Comparison of ENCODE assay signal across 9 cellular contexts in genomic region chr2:165067958-165068612, GRCh38.
DNase-seq lines count a peak whose midpoint lies in the region; ATAC-seq and TF ChIP-seq lines count a peak whose summit lies in the region.
"Had no signal": no experiment of that assay in that cellular context is flagged by ENCODE, and none has a peak within 500 bp of the region (broad histone marks: within the 10 kb centered on the region; RNA-seq: fewer than 3 reads in every experiment).

No MANE protein-coding gene starts in this region.

- no peaks in the 10 kb centered on the region for H3K9me3 ChIP-seq in smooth muscle cell (replicated peaks; ENCODE audit: low read depth)
- H3K9me3 ChIP-seq: BLaER1 had no signal

- no peaks in the 10 kb centered on the region for H4K20me1 ChIP-seq in smooth muscle cell (ENCODE audit: low read depth)
- H4K20me1 ChIP-seq: BLaER1 had no signal

- H3K9ac ChIP-seq in smooth muscle cell (ENCODE audit: low read depth) = peak overlapping the region; percentile 16
- H3K9ac ChIP-seq: BLaER1 had no signal

- peak; percentile 57 for DNase-seq in A172 (ENCODE audit: low spot score)
- peak; percentile 4 for DNase-seq in LoVo (ENCODE audit: low spot score)
- DNase-seq in left ventricle myocardium superior = peak; percentile 53
- peak; percentile 7 for DNase-seq in smooth muscle cell (lab: John Stamatoyannopoulos, UW; ENCODE audit: unreplicated experiment)
- no peak for DNase-seq in activated effector memory CD4-positive, alpha-beta T cell treated with anti-CD3 and anti-CD28 coated beads, Interleukin-2, amount 50 U/mL, for 16 hours

- ATAC-seq in SK-N-SH treated with all-trans-retinoic acid at 6 μM for 48 hours = peak; percentile 100
- peak; percentile 78 for ATAC-seq in left ventricle myocardium superior
- no peak for ATAC-seq in GM18867 (IDR thresholded peaks at IDR 0.05; ENCODE audit: unreplicated experiment)
- ATAC-seq in HG03469 (IDR thresholded peaks at IDR 0.05; ENCODE audit: unreplicated experiment) = no peak

- no peaks in the 10 kb centered on the region for H3F3A ChIP-seq in smooth muscle cell (ENCODE audit: low read depth)

- 8% methylated on average over 12 of the region's 12 CpGs for WGBS in smooth muscle cell (ENCODE audit: low lambda C conversion rate)

- H3K27ac ChIP-seq in smooth muscle cell (ENCODE audit: low read depth) = peak overlapping the region; percentile 30
- H3K27ac ChIP-seq: BLaER1 had no signal

- intact Hi-C loops in left ventricle myocardium superior (cut with micrococcal nuclease) = no loop called here

- peak overlapping the region; percentile 32 for H2AFZ ChIP-seq in smooth muscle cell (ENCODE audit: low read depth)

- TF ChIP-seq CTCF in smooth muscle cell (IDR thresholded peaks at IDR 0.05; ENCODE audit: borderline replicate concordance, insufficient read depth, poor library complexity, severe bottlenecking) = no peak

- H3K79me2 ChIP-seq in smooth muscle cell (ENCODE audit: low read depth) = no peaks in the 10 kb centered on the region

- H3K4me1 ChIP-seq in smooth muscle cell (ENCODE audit: low read depth) = peaks cover 29% of the 10 kb centered on the region

- no peaks in the 10 kb centered on the region for H3K36me3 ChIP-seq in smooth muscle cell (ENCODE audit: low read depth)
- H3K36me3 ChIP-seq: BLaER1 had no signal

- H3K27me3 ChIP-seq in smooth muscle cell (ENCODE audit: low read depth) = no peaks in the 10 kb centered on the region
- H3K27me3 ChIP-seq: BLaER1 had no signal

- peak overlapping the region; percentile 41 for H3K4me3 ChIP-seq in smooth muscle cell
- H3K4me3 ChIP-seq: BLaER1 had no signal

- H3K4me2 ChIP-seq in smooth muscle cell = peak overlapping the region; percentile 82
- H3K4me2 ChIP-seq: BLaER1 had no signal

TF ChIP-seq in SK-N-SH treated with all-trans-retinoic acid at 6 μM for 48 hours, 23 proteins besides CTCF, POLR2A, EP300 and RAD21:
- 0 out of 2 replicates have a peak, but pooled peaks have one; percentile 21 for TF ChIP-seq TSHZ2 (CRISPR knock-in tag; IDR thresholded peaks at IDR 0.05)
- no peak for TF ChIP-seq TOX (CRISPR knock-in tag; IDR thresholded peaks at IDR 0.05; ENCODE audit: borderline replicate concordance)

Comparison
In these comparisons a context has a peak if more than half of its experiments do, and no peak if none do; other contexts are left out.
1. ATAC-seq: peak in SK-N-SH treated with all-trans-retinoic acid at 6 μM for 48 hours (single experiment) and left ventricle myocardium superior (single experiment); none in GM18867 (single experiment) and HG03469 (single experiment).